Comparison of ENCODE assay signal across 19 cellular contexts in the genomic region with DNA sequence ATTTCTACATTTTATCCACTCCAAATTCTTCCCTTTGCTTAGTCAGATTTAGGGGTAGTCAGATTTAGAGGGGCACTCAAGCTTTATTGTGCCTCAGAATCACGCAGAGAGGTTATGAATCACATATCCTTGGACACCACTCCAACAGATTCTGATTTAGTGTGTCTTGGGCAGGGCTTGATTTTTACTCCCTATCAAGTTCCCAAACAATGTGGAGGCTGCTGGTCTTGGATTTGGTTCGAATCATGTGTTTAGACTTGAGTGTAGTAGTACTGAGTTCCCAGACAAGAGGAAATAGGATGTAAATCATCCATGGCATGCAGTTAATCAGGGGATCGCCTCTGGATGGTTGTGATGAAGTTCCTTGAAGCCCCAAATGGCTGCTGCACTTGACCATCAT.
"Had no signal": no experiment of that assay in that cellular context is flagged by ENCODE, and none has a peak within 500 bp of the region (broad histone marks: within the 10 kb centered on the region; RNA-seq: fewer than 3 reads in every experiment).

No MANE protein-coding gene starts in this region.

- H3K4me1 ChIP-seq: prostate gland, right atrium auricular region, stomach, upper lobe of right lung had no signal

- ATAC-seq: activated T-helper 17 cell treated with anti-CD3 and anti-CD28 coated beads, Interleukin-2, amount 50 U/mL, for 72 hours; mucosa of descending colon; upper lobe of right lung had no signal

- DNase-seq: activated B cell treated with CpG ODN at 0.5 μM for 24 hours; activated CD4-positive, alpha-beta memory T cell treated with anti-CD3 and anti-CD28 coated beads, Interleukin-2, amount 10 ng/mL, durations not matched to agents 7 days and 5 days; activated CD4-positive, alpha-beta T cell treated with anti-CD3 and anti-CD28 coated beads for 48 hours; activated naive CD4-positive, alpha-beta T cell treated with Interleukin-2 at 50 U/mL for 16 hours; activated T-cell treated with anti-CD3 and anti-CD28 coated beads, Interleukin-2, amount 50 U/mL, for 1 hour; brain microvascular endothelial cell; mucosa of descending colon; naive B cell; stimulated activated CD4-positive, alpha-beta T cell treated with anti-CD3 and anti-CD28 coated beads, Interleukin-15, amount 100 ng/mL, for 24 hours; stimulated activated CD4-positive, alpha-beta T cell treated with anti-CD3 and anti-CD28 coated beads, Interleukin-2, amount 100 ng/mL, for 48 hours; stomach; upper lobe of right lung had no signal

- H3K9me3 ChIP-seq: mucosa of descending colon, prostate gland, right atrium auricular region, thoracic aorta, upper lobe of right lung had no signal

- H3K27me3 ChIP-seq: brain microvascular endothelial cell, neural progenitor cell, right atrium auricular region, stomach, upper lobe of right lung had no signal

- H3K9ac ChIP-seq: neural progenitor cell had no signal

- H3K36me3 ChIP-seq: brain microvascular endothelial cell, prostate gland, right atrium auricular region, stomach, thoracic aorta, upper lobe of right lung had no signal

- H3K27ac ChIP-seq: brain microvascular endothelial cell, coronary artery, neural progenitor cell, prostate gland, right atrium auricular region, skin epidermis, stomach, thoracic aorta, upper lobe of right lung had no signal

- H3K4me3 ChIP-seq: coronary artery, mucosa of descending colon, neural progenitor cell, prostate gland, right atrium auricular region, skin epidermis, stomach, thoracic aorta, upper lobe of right lung had no signal

- H3K4me2 ChIP-seq: neural progenitor cell had no signal

- H2AFZ ChIP-seq: neural progenitor cell had no signal
